8 cellular contexts compared by ENCODE assay signal in the genomic region with DNA sequence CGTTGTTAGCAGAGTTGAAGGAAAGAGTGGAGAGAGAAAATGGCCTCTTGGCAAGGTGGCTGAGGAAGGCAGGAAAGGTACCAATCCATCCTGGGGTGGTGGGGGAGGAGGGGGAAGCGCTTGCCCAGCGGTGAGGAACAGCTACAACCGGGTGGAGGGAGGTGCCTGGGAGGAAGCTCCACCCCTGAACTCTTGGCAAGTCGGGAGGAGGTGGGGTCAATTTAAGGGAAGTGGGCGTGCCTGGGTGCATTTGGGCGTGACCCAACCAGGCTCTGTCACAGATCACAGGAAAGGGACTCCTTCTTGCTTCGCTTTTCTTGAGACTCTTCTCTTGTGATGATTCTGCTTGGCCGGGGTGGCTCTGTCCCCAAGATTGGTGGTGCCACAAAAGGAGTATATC. TPM values are rescaled to one million over a fixed set of nuclear protein-coding genes. Genes with fewer than 3 reads are reported as not detected.
DNase-seq lines count a peak whose midpoint lies in the region; ATAC-seq lines count a peak whose summit lies in the region.

No MANE protein-coding gene starts in this region.

- no peaks in the 10 kb centered on the region for H3K9me3 Mint-ChIP-seq in activated T-helper 17 cell treated with anti-CD3 and anti-CD28 coated beads, Interleukin-2, amount 50 U/mL, for 72 hours

- peaks cover 21 to 81% (median 35%) of the 10 kb centered on the region in 11 experiments; a peak in 19 of 22 replicates for H4K20me1 ChIP-seq in BLaER1 treated with 17β-estradiol and CSF1 and Interleukin-3, amounts not matched to agents 10 nM and 100 nM

- H3K27me3 Mint-ChIP-seq in activated T-helper 17 cell treated with anti-CD3 and anti-CD28 coated beads, Interleukin-2, amount 50 U/mL, for 72 hours = no peaks in the 10 kb centered on the region

- H3K4me3 ChIP-seq in BLaER1 treated with 17β-estradiol and CSF1 and Interleukin-3, amounts not matched to agents 10 nM and 100 nM = no peak overlapping the region; a peak in 1 of 20 replicates
- no peak overlapping the region for H3K4me3 ChIP-seq in skeletal muscle cell (ENCODE audit: low read depth, low read length)

- H3K4me1 Mint-ChIP-seq in activated T-helper 17 cell treated with anti-CD3 and anti-CD28 coated beads, Interleukin-2, amount 50 U/mL, for 72 hours = peaks cover 5% of the 10 kb centered on the region

- peaks cover 0 to 18% (median 0%) of the 10 kb centered on the region in 11 experiments; a peak in 6 of 22 replicates for H3K9me3 ChIP-seq in BLaER1 treated with 17β-estradiol and CSF1 and Interleukin-3, amounts not matched to agents 10 nM and 100 nM (replicated peaks in 1 of 11)

- peak overlapping the region; percentile 42 to 84 (median 66) for H3K4me2 ChIP-seq in BLaER1 treated with 17β-estradiol and CSF1 and Interleukin-3, amounts not matched to agents 10 nM and 100 nM

- H3K36me3 ChIP-seq in BLaER1 treated with 17β-estradiol and CSF1 and Interleukin-3, amounts not matched to agents 10 nM and 100 nM = peaks cover 56 to 89% (median 73%) of the 10 kb centered on the region in 11 experiments

- H3K4me1 ChIP-seq in BLaER1 treated with 17β-estradiol and CSF1 and Interleukin-3, amounts not matched to agents 10 nM and 100 nM = peaks cover 7 to 25% (median 14%) of the 10 kb centered on the region in 10 experiments

- peak; percentile 80 for ATAC-seq in GM19324 (IDR thresholded peaks at IDR 0.05; ENCODE audit: low FRiP score, unreplicated experiment)
- peak; percentile 99 for ATAC-seq in HG03175 (IDR thresholded peaks at IDR 0.05; ENCODE audit: unreplicated experiment)
- ATAC-seq in activated T-helper 17 cell treated with anti-CD3 and anti-CD28 coated beads, Interleukin-2, amount 50 U/mL, for 72 hours (replicated peaks) = peak; percentile 100

- peaks cover 62 to 97% (median 92%) of the 10 kb centered on the region in 11 experiments for H3K27me3 ChIP-seq in BLaER1 treated with 17β-estradiol and CSF1 and Interleukin-3, amounts not matched to agents 10 nM and 100 nM

- H3K27ac ChIP-seq in BLaER1 treated with 17β-estradiol and CSF1 and Interleukin-3, amounts not matched to agents 10 nM and 100 nM = peak overlapping the region in 6 of 11 experiments; percentile 9 to 58 (median 38); a peak in 9 of 22 replicates

- DNase-seq in RPMI8226 (peak; percentile 48), germinal center (ENCODE audit: low spot score) (peak; percentile 91), skeletal muscle cell (ENCODE audit: low read depth) (peak; percentile 4)
- DNase-seq in NK-92 treated with Interleukin-12 subunit alpha and Interleukin-12 subunit beta, amount 100 ng/mL, for 24 hours (lab: John Stamatoyannopoulos, UW) = no peak

- H3K27ac Mint-ChIP-seq in activated T-helper 17 cell treated with anti-CD3 and anti-CD28 coated beads, Interleukin-2, amount 50 U/mL, for 72 hours = peak overlapping the region; percentile 65

- peak overlapping the region; percentile 57 for H3K4me3 Mint-ChIP-seq in activated T-helper 17 cell treated with anti-CD3 and anti-CD28 coated beads, Interleukin-2, amount 50 U/mL, for 72 hours

- H3K36me3 Mint-ChIP-seq in activated T-helper 17 cell treated with anti-CD3 and anti-CD28 coated beads, Interleukin-2, amount 50 U/mL, for 72 hours (ENCODE audit: low read depth) = peaks cover 44% of the 10 kb centered on the region

- peak overlapping the region in 3 of 11 experiments; percentile 22 to 48 (median 46); a peak in 3 of 22 replicates for H3K9ac ChIP-seq in BLaER1 treated with 17β-estradiol and CSF1 and Interleukin-3, amounts not matched to agents 10 nM and 100 nM

RNA-seq across cellular contexts. Expression of gene BCORL1, which starts 41.7 kb away (rescaled TPM):
- 10 to 100 TPM in 1 of 2 donors, 1 to 10 TPM in 1; 8.4 to 11.7 TPM for total RNA-seq in activated T-helper 17 cell treated with anti-CD3 and anti-CD28 coated beads, Interleukin-2, amount 50 U/mL, for 72 hours
